ENCODE assay signal across 25 cellular contexts in genomic region chr3:134017490-134017889, GRCh38. TPM values are rescaled to one million over a fixed set of nuclear protein-coding genes. Genes with fewer than 3 reads are reported as not detected.
"Had no signal": no experiment of that assay in that cellular context is flagged by ENCODE, and none has a peak within 500 bp of the region (broad histone marks: within the 10 kb centered on the region; RNA-seq: fewer than 3 reads in every experiment).

No MANE protein-coding gene starts in this region.

- H3K27ac Mint-ChIP-seq: effector memory CD8-positive, alpha-beta T cell; naive thymus-derived CD4-positive, alpha-beta T cell; stimulated activated effector memory CD8-positive, alpha-beta T cell treated with anti-CD3 and anti-CD28 coated beads, Interleukin-12 subunit alpha, Interleukin-12 subunit beta, amount 100 ng/mL, for 72 hours had no signal

- H3K36me3 Mint-ChIP-seq: naive thymus-derived CD4-positive, alpha-beta T cell; stimulated activated effector memory CD8-positive, alpha-beta T cell treated with anti-CD3 and anti-CD28 coated beads, Interleukin-12 subunit alpha, Interleukin-12 subunit beta, amount 100 ng/mL, for 72 hours had no signal

- DNase-seq: cortex of kidney; effector memory CD8-positive, alpha-beta T cell; erythroblast; esophagus squamous epithelium; foreskin melanocyte; glutamatergic neuron; heart right ventricle; hippocampal formation; left cardiac atrium; left lung; mesenchymal stem cell; midbrain; stimulated activated CD4-positive, alpha-beta T cell treated with anti-CD3 and anti-CD28 coated beads, Interleukin-2, amount 100 ng/mL, for 24 hours; stimulated activated CD4-positive, alpha-beta T cell treated with anti-CD3 and anti-CD28 coated beads, Interleukin-4, amount 100 ng/mL, for 24 hours; stimulated activated naive CD4-positive, alpha-beta T cell treated with Interleukin-2 at 50 U/mL for 16 hours; substantia nigra; testis; tibial artery; upper lobe of right lung; uterus had no signal

- H3K4me1 ChIP-seq: prostate gland, right atrium auricular region, testis, tibial artery, upper lobe of right lung, uterus had no signal

- H3K4me3 ChIP-seq: esophagus squamous epithelium, heart right ventricle, left lung, prostate gland, right atrium auricular region, testis, tibial artery, upper lobe of right lung, uterus had no signal

- H3K9me3 ChIP-seq: esophagus squamous epithelium, heart right ventricle, left lung, prostate gland, right atrium auricular region, testis, tibial artery, upper lobe of right lung, uterus had no signal

- H3K4me1 Mint-ChIP-seq: naive thymus-derived CD4-positive, alpha-beta T cell; neural crest cell; stimulated activated effector memory CD8-positive, alpha-beta T cell treated with anti-CD3 and anti-CD28 coated beads, Interleukin-12 subunit alpha, Interleukin-12 subunit beta, amount 100 ng/mL, for 72 hours had no signal

- H3K36me3 ChIP-seq: esophagus squamous epithelium, heart right ventricle, left lung, prostate gland, right atrium auricular region, tibial artery, upper lobe of right lung, uterus had no signal

- H3K9me3 Mint-ChIP-seq: effector memory CD8-positive, alpha-beta T cell; stimulated activated effector memory CD8-positive, alpha-beta T cell treated with anti-CD3 and anti-CD28 coated beads, Interleukin-12 subunit alpha, Interleukin-12 subunit beta, amount 100 ng/mL, for 72 hours had no signal

- H3K27ac ChIP-seq: esophagus squamous epithelium, left lung, prostate gland, right atrium auricular region, testis, tibial artery, upper lobe of right lung, uterus had no signal

- H3K27me3 ChIP-seq: esophagus squamous epithelium, heart right ventricle, left lung, right atrium auricular region, testis, tibial artery, upper lobe of right lung, uterus had no signal

- H3K4me3 Mint-ChIP-seq: effector memory CD8-positive, alpha-beta T cell; naive thymus-derived CD4-positive, alpha-beta T cell; neural crest cell; stimulated activated effector memory CD8-positive, alpha-beta T cell treated with anti-CD3 and anti-CD28 coated beads, Interleukin-12 subunit alpha, Interleukin-12 subunit beta, amount 100 ng/mL, for 72 hours had no signal

RNA-seq across cellular contexts. Expression of gene SLCO2A1, which starts 12.2 kb away (rescaled TPM):
- total RNA-seq: naive thymus-derived CD4-positive, alpha-beta T cell had no signal
